Comparison of ENCODE assay signal across 29 cellular contexts in genomic region chr13:89965252-89965651, GRCh38.
DNase-seq lines count a peak whose midpoint lies in the region; ATAC-seq, FAIRE-seq and TF ChIP-seq lines count a peak whose summit lies in the region.
"Had no signal": no experiment of that assay in that cellular context is flagged by ENCODE, and none has a peak within 500 bp of the region (broad histone marks: within the 10 kb centered on the region; RNA-seq: fewer than 3 reads in every experiment).

No MANE protein-coding gene starts in this region.

- POLR2A ChIA-PET in K562 (lab: Yijun Ruan, JAX), result no interaction called here

- TF ChIP-seq RAD21 in K562 (CRISPR knock-in tag; conservative IDR thresholded peaks at IDR 0.05 in 1 of 2, IDR thresholded peaks at IDR 0.05 in 1 of 2), result no peak

- H4K20me1 ChIP-seq in K562 (replicated peaks; ENCODE audit: control insufficient read depth, insufficient read depth, low read length), result no peaks in the 10 kb centered on the region
- H4K20me1 ChIP-seq: BLaER1; BLaER1 treated with 17β-estradiol and CSF1 and Interleukin-3, amounts not matched to agents 10 nM and 100 nM had no signal

- no peak for TF ChIP-seq CTCF in K562 (IDR thresholded peaks at IDR 0.05 in 2 of 3, conservative IDR thresholded peaks at IDR 0.05 in 1 of 3; ENCODE audit: insufficient read depth in 2 of 3, low read depth in 1 of 3, low read length in 3 of 3)

- H3K4me1 ChIP-seq in K562 (replicated peaks in 1 of 2; ENCODE audit: control insufficient read depth in 2 of 2, insufficient read depth in 2 of 2, low read length in 2 of 2), result no peaks in the 10 kb centered on the region
- H3K4me1 ChIP-seq: A549, BE2C, BLaER1, Caco-2 had no signal

- DNase-seq in K562 (ENCODE audit: extremely low read depth in 1 of 4, low spot score in 3 of 4), result no peak
- DNase-seq: 8988T; ACHN; AML-193; BE2C; C1 segment of cervical spinal cord; Caco-2; Calu3; CD4-positive, alpha-beta memory T cell; CD4-positive, alpha-beta T cell; CD4-positive, CD25-positive, alpha-beta regulatory T cell; CD8-positive, alpha-beta memory T cell; CD8-positive, alpha-beta T cell; COR-L47; DMS 273 treated with DMSO at 0.1 percent for 48 hours; DMS153; DMS53; DMS79; DMS79 treated with DMSO at 0.1 percent for 48 hours; DND-41; EL had no signal

- no peaks in the 10 kb centered on the region for H3K79me2 ChIP-seq in K562 (ENCODE audit: control insufficient read depth, insufficient read depth, low read length)

- H3K4me2 ChIP-seq in K562 (ENCODE audit: insufficient read depth, low read length), result no peak overlapping the region
- H3K4me2 ChIP-seq: A549; BLaER1; BLaER1 treated with 17β-estradiol and CSF1 and Interleukin-3, amounts not matched to agents 10 nM and 100 nM had no signal

- no peak overlapping the region for H3K27ac ChIP-seq in K562 (ENCODE audit: extremely low read depth, low read depth, low read length)
- H3K27ac ChIP-seq: 22Rv1; A549; BLaER1; BLaER1 treated with 17β-estradiol and CSF1 and Interleukin-3, amounts not matched to agents 10 nM and 100 nM; C4-2B had no signal

- H3K27me3 ChIP-seq in K562 (ENCODE audit: control insufficient read depth in 2 of 2, insufficient read depth in 2 of 2, low read length in 2 of 2), result no peaks in the 10 kb centered on the region
- H3K27me3 ChIP-seq: BE2C; BLaER1; BLaER1 treated with 17β-estradiol and CSF1 and Interleukin-3, amounts not matched to agents 10 nM and 100 nM had no signal

- peaks cover 7% of the 10 kb centered on the region; the same call in 1 of the 2 replicates for H3K9me3 ChIP-seq in K562 (replicated peaks; ENCODE audit: control insufficient read depth, insufficient read depth, low read depth, low read length)
- H3K9me3 ChIP-seq: A549; BE2C; BLaER1; BLaER1 treated with 17β-estradiol and CSF1 and Interleukin-3, amounts not matched to agents 10 nM and 100 nM; Caco-2 had no signal

- CTCF ChIA-PET in K562 (lab: Yijun Ruan, JAX; ENCODE audit: low intra/inter-chr PET ratio), result no interaction called here

- 0% methylated on average over 1 of the region's 1 CpG for WGBS in K562 (ENCODE audit: insufficient coverage, low coverage, missing lambda C conversion rate)

- no peaks in the 10 kb centered on the region for H3K9me1 ChIP-seq in K562 (ENCODE audit: control insufficient read depth, insufficient read depth, low read length)

- no peak overlapping the region for H3K9ac ChIP-seq in K562 (ENCODE audit: insufficient read depth in 1 of 2, low read depth in 2 of 2, low read length in 2 of 2)
- H3K9ac ChIP-seq: BLaER1; BLaER1 treated with 17β-estradiol and CSF1 and Interleukin-3, amounts not matched to agents 10 nM and 100 nM had no signal

- no peak for FAIRE-seq in K562 (lab: Jason Lieb, UNC)
- FAIRE-seq: A204.1, A549, D721Med had no signal

- no peak for TF ChIP-seq EP300 in K562 (IDR thresholded peaks at IDR 0.05; ENCODE audit: low read length)

- intact Hi-C loops in K562 (cut with micrococcal nuclease), result no loop called here

- in situ Hi-C loops in K562 (cut with MboI), result no loop called here

- H2AFZ ChIP-seq in K562 (ENCODE audit: low read depth, low read length), result no peak overlapping the region

- no peaks in the 10 kb centered on the region for H3K36me3 ChIP-seq in K562 (ENCODE audit: control insufficient read depth, insufficient read depth, low read length)
- H3K36me3 ChIP-seq: BE2C; BLaER1; BLaER1 treated with 17β-estradiol and CSF1 and Interleukin-3, amounts not matched to agents 10 nM and 100 nM had no signal

- ATAC-seq in K562, result no peak
- no peak for ATAC-seq in GM21367 (IDR thresholded peaks at IDR 0.05; ENCODE audit: unreplicated experiment)
- ATAC-seq: A549; CD8-positive, alpha-beta T cell had no signal

- no TSS peak for BruUV-seq in K562 (replicated peaks; lab: Mats Ljungman, UMichigan)

- no peak overlapping the region for H3K4me3 ChIP-seq in K562
- H3K4me3 ChIP-seq: A549; BLaER1; BLaER1 treated with 17β-estradiol and CSF1 and Interleukin-3, amounts not matched to agents 10 nM and 100 nM had no signal

- TF ChIP-seq POLR2A in K562 (conservative IDR thresholded peaks at IDR 0.05), result no peak

TF ChIP-seq in K562, 482 proteins besides CTCF, POLR2A, EP300 and RAD21:
- no peak for TF ChIP-seq ZNF551 (CRISPR knock-in tag; IDR thresholded peaks at IDR 0.05)
- no peak for TF ChIP-seq CXXC5 (CRISPR knock-in tag; IDR thresholded peaks at IDR 0.05)
- TF ChIP-seq SMARCA5 (IDR thresholded peaks at IDR 0.05), result no peak
- peak; percentile 98 for TF ChIP-seq TFAM (CRISPR knock-in tag; conservative IDR thresholded peaks at IDR 0.05)
- no peak for TF ChIP-seq NUFIP1 (IDR thresholded peaks at IDR 0.05; ENCODE audit: partially characterized antibody)
- peak; percentile 56; the same call in 1 of the 2 replicates for TF ChIP-seq OTX1 (CRISPR knock-in tag; IDR thresholded peaks at IDR 0.05)
- no peak for TF ChIP-seq PATZ1 (CRISPR knock-in tag; IDR thresholded peaks at IDR 0.05; ENCODE audit: borderline replicate concordance)
